1 cellular context compared by ENCODE assay signal in the genomic region with DNA sequence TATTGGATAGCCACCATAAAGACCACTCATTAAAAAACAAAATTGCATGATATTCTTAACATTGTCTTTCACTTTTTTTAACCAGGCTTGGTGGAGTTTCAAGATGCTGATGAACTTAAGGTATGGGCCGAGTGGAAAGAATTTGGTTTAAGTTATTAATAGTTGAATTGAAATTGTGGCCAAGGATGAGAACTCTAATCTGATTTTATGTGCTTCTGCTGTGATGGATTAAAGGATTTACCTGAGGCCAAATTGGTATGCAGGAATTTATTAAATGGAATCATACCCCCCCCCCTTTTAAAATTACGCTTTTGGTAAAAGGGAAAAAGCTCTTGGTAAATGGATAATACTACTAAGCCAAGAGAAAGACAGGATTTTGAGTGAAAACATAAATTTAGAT.
TF ChIP-seq lines count a peak whose summit lies in the region.

No MANE protein-coding gene starts in this region.

TF ChIP-seq in HCT116, 20 proteins besides CTCF, POLR2A, EP300 and RAD21 (continued from another document):
- no peak for TF ChIP-seq ZFX (IDR thresholded peaks at IDR 0.05)
- TF ChIP-seq CEBPB (IDR thresholded peaks at IDR 0.05; ENCODE audit: low read depth): no peak
- TF ChIP-seq SIN3A (IDR thresholded peaks at IDR 0.05; ENCODE audit: low read depth): 0 out of 2 replicates have a peak, but pooled peaks have one; percentile 18
- no peak for TF ChIP-seq ELF1 (IDR thresholded peaks at IDR 0.05; ENCODE audit: borderline replicate concordance, low read depth)
- TF ChIP-seq EZH2phosphoT487 (IDR thresholded peaks at IDR 0.05; ENCODE audit: borderline replicate concordance): no peak
TF ChIP-seq in HCT116: peak in this region for 1.
